Comparison of ENCODE assay signal across 22 cellular contexts in genomic region chr18:27787543-27787942, GRCh38.
"Had no signal": no experiment of that assay in that cellular context is flagged by ENCODE, and none has a peak within 500 bp of the region (broad histone marks: within the 10 kb centered on the region; RNA-seq: fewer than 3 reads in every experiment).

No MANE protein-coding gene starts in this region.

- ATAC-seq: foreskin keratinocyte; left cardiac atrium; naive thymus-derived CD4-positive, alpha-beta T cell; psoas muscle; sciatic nerve; stimulated activated naive B cell treated with anti-CD40 and anti-IgM and Interleukin-4, amounts not matched to agents 10 μg/mL and 1 μg/mL and 100 μg/mL, for 72 hours; stimulated activated naive CD8-positive, alpha-beta T cell treated with anti-CD3 and anti-CD28 coated beads, Interleukin-15, amount 100 ng/mL, for 72 hours; upper lobe of right lung had no signal

- DNase-seq: dermis blood vessel endothelial cell; esophagus squamous epithelium; foreskin keratinocyte; immature natural killer cell; kidney; left cardiac atrium; mesendoderm; naive thymus-derived CD4-positive, alpha-beta T cell; nephron progenitor cell; psoas muscle; retina; spleen; stimulated activated CD4-positive, alpha-beta T cell treated with anti-CD3 and anti-CD28 coated beads, Interleukin-2, amount 100 ng/mL, for 24 hours; stimulated activated CD4-positive, alpha-beta T cell treated with anti-CD3 and anti-CD28 coated beads, Interleukin-4, amount 100 ng/mL, for 4 hours; stimulated activated naive B cell treated with anti-CD40 and anti-IgM and Interleukin-4, amounts not matched to agents 10 μg/mL and 1 μg/mL and 100 μg/mL, for 72 hours; stimulated activated naive CD8-positive, alpha-beta T cell treated with anti-CD3 and anti-CD28 coated beads, Interleukin-15, amount 100 ng/mL, for 72 hours; testis; upper lobe of right lung had no signal

- FAIRE-seq: kidney had no signal

- H3K9me3 ChIP-seq: esophagus squamous epithelium, neutrophil, psoas muscle, testis, tibial nerve, upper lobe of right lung, vagina had no signal

- H3K4me3 ChIP-seq: esophagus squamous epithelium, psoas muscle, spleen, testis, tibial nerve, upper lobe of right lung, vagina had no signal

- H3K36me3 ChIP-seq: esophagus squamous epithelium, neutrophil, spleen, tibial nerve, upper lobe of right lung, vagina had no signal

- H3K4me1 ChIP-seq: psoas muscle, spleen, testis, tibial nerve, upper lobe of right lung, vagina had no signal
